25 cellular contexts compared by ENCODE assay signal in genomic region chr19:11548315-11548700, GRCh38. TPM values are rescaled to one million over a fixed set of nuclear protein-coding genes. Genes with fewer than 3 reads are reported as not detected.
A peak's percentile ranks its signal among the peaks of the same experiment; 100 is the strongest.
DNase-seq lines count a peak whose midpoint lies in the region; ATAC-seq, FAIRE-seq and TF ChIP-seq lines count a peak whose summit lies in the region.
"Had no signal": no experiment of that assay in that cellular context is flagged by ENCODE, and none has a peak within 500 bp of the region (broad histone marks: within the 10 kb centered on the region; RNA-seq: fewer than 3 reads in every experiment).

No MANE protein-coding gene starts in this region.

- H3K36me3 ChIP-seq in K562 (ENCODE audit: control insufficient read depth, insufficient read depth, low read length): peaks cover 16% of the 10 kb centered on the region; the same call in 1 of the 3 replicates
- H3K36me3 ChIP-seq in rectal smooth muscle tissue (ENCODE audit: control insufficient read depth, insufficient read depth, low read length): peaks cover 9% of the 10 kb centered on the region
- H3K36me3 ChIP-seq in tibial nerve: peaks cover 0 to 39% (median 0%) of the 10 kb centered on the region in 3 donors

- DNase-seq in GM20000 (ENCODE audit: low spot score) (no peak), K562 (ENCODE audit: extremely low read depth in 1 of 4, low spot score in 3 of 4) (no peak), tibial nerve (ENCODE audit: low spot score in 2 of 2) (no peak), KBM-7 (no peak), NCI-H2081 treated with DMSO at 0.1 percent for 48 hours (lab: John Stamatoyannopoulos, UW) (no peak)
- DNase-seq: 8988T; ACHN; AML-193; BE2C; CD4-positive, alpha-beta T cell; CD8-positive, alpha-beta memory T cell; DMS 273 treated with DMSO at 0.1 percent for 48 hours; DMS79; EL; GDM1; H9 had no signal

- in situ Hi-C loops in K562 (cut with MboI) (no loop called here), KBM-7 (cut with MboI; ENCODE audit: low pct_unique_long_range_greater_than_20kb, low sequenced_read_pairs) (no loop called here)

- no TSS peak for BruUV-seq in K562 (replicated peaks; lab: Mats Ljungman, UMichigan)

- H3K9me3 ChIP-seq in K562 (replicated peaks; ENCODE audit: control insufficient read depth, insufficient read depth, low read depth, low read length): no peaks in the 10 kb centered on the region
- no peaks in the 10 kb centered on the region for H3K9me3 ChIP-seq in tibial nerve
- H3K9me3 ChIP-seq: A549; BE2C; BLaER1 treated with 17β-estradiol and CSF1 and Interleukin-3, amounts not matched to agents 10 nM and 100 nM had no signal

- intact Hi-C loops in K562 (cut with micrococcal nuclease): no loop called here

- no peak overlapping the region for H2AFZ ChIP-seq in K562 (ENCODE audit: low read depth, low read length)
- H2AFZ ChIP-seq: GM23338 had no signal

- H3K9ac ChIP-seq in K562 (ENCODE audit: insufficient read depth in 1 of 2, low read depth in 2 of 2, low read length in 2 of 2): no peak overlapping the region
- no peak overlapping the region for H3K9ac ChIP-seq in rectal smooth muscle tissue (ENCODE audit: low read length)
- H3K9ac ChIP-seq: BLaER1 treated with 17β-estradiol and CSF1 and Interleukin-3, amounts not matched to agents 10 nM and 100 nM had no signal

- TF ChIP-seq POLR2A in K562 (conservative IDR thresholded peaks at IDR 0.05): no peak
- TF ChIP-seq POLR2A in tibial nerve (IDR thresholded peaks at IDR 0.05): no peak

- CTCF ChIA-PET in K562 (lab: Yijun Ruan, JAX; ENCODE audit: low intra/inter-chr PET ratio): interaction anchor here (0.6 kb wide), 1 partner anchor 146 kb away, joined by 3 read pairs; no protein-coding TSS in a partner anchor

- TF ChIP-seq EP300 in K562 (IDR thresholded peaks at IDR 0.05; ENCODE audit: low read length) (no peak), tibial nerve (IDR thresholded peaks at IDR 0.05) (no peak)

- no peak for TF ChIP-seq RAD21 in K562 (CRISPR knock-in tag; conservative IDR thresholded peaks at IDR 0.05 in 1 of 2, IDR thresholded peaks at IDR 0.05 in 1 of 2)

- peaks cover 3% of the 10 kb centered on the region for H3K9me1 ChIP-seq in K562 (ENCODE audit: control insufficient read depth, insufficient read depth, low read length)

- H4K20me1 ChIP-seq in K562 (replicated peaks; ENCODE audit: control insufficient read depth, insufficient read depth, low read length): no peaks in the 10 kb centered on the region

- peaks cover 0 to 26% of the 10 kb centered on the region in 2 experiments; a peak in 2 of 5 replicates for H3K4me1 ChIP-seq in K562 (replicated peaks in 1 of 2; ENCODE audit: control insufficient read depth in 2 of 2, insufficient read depth in 2 of 2, low read length in 2 of 2)
- peaks cover 20% of the 10 kb centered on the region for H3K4me1 ChIP-seq in rectal smooth muscle tissue (ENCODE audit: control insufficient read depth, insufficient read depth, low read length)
- peaks cover 0 to 8% (median 0%) of the 10 kb centered on the region in 4 donors for H3K4me1 ChIP-seq in tibial nerve
- H3K4me1 ChIP-seq: A549, BE2C had no signal

- no peaks in the 10 kb centered on the region for H3K27me3 ChIP-seq in K562 (ENCODE audit: control insufficient read depth in 2 of 2, insufficient read depth in 2 of 2, low read length in 2 of 2)
- no peaks in the 10 kb centered on the region for H3K27me3 ChIP-seq in rectal smooth muscle tissue (ENCODE audit: control insufficient read depth, insufficient read depth, low read length)
- H3K27me3 ChIP-seq in tibial nerve: no peaks in the 10 kb centered on the region
- H3K27me3 ChIP-seq: BE2C; BLaER1 treated with 17β-estradiol and CSF1 and Interleukin-3, amounts not matched to agents 10 nM and 100 nM had no signal

- POLR2A ChIA-PET in K562 (lab: Yijun Ruan, JAX): interaction anchor here (0.7 kb wide), 2 partner anchors 8 to 462 kb away, joined by 3 read pairs; no protein-coding TSS in a partner anchor

- H3K27ac ChIP-seq in K562 (ENCODE audit: extremely low read depth, low read depth, low read length) (no peak overlapping the region), rectal smooth muscle tissue (ENCODE audit: low read depth, low read length) (peak overlapping the region; percentile 7), tibial nerve (no peak overlapping the region)
- H3K27ac ChIP-seq: A549; BLaER1 treated with 17β-estradiol and CSF1 and Interleukin-3, amounts not matched to agents 10 nM and 100 nM had no signal

- H3K79me2 ChIP-seq in K562 (ENCODE audit: control insufficient read depth, insufficient read depth, low read length): no peaks in the 10 kb centered on the region

- TF ChIP-seq CTCF in GM20000 (IDR thresholded peaks at IDR 0.05; ENCODE audit: extremely low read depth, missing control alignments) (peak; percentile 1), K562 (IDR thresholded peaks at IDR 0.05 in 2 of 3, conservative IDR thresholded peaks at IDR 0.05 in 1 of 3; ENCODE audit: insufficient read depth in 2 of 3, low read depth in 1 of 3, low read length in 3 of 3) (no peak), tibial nerve (IDR thresholded peaks at IDR 0.05) (no peak)

- no peak for ATAC-seq in K562
- ATAC-seq: A549, GM23338, HCT116 had no signal

- 64% methylated on average over 7 of the region's 7 CpGs for WGBS in K562 (ENCODE audit: insufficient coverage, low coverage, missing lambda C conversion rate)
- 78 to 84% methylated on average over 7 of the region's 7 CpGs for WGBS in tibial nerve, 2 donors

- no peak overlapping the region for H3K4me2 ChIP-seq in K562 (ENCODE audit: insufficient read depth, low read length)
- H3K4me2 ChIP-seq: A549; BLaER1 treated with 17β-estradiol and CSF1 and Interleukin-3, amounts not matched to agents 10 nM and 100 nM; GM23338 had no signal

- no peak overlapping the region for H3K4me3 ChIP-seq in K562
- no peak overlapping the region for H3K4me3 ChIP-seq in rectal smooth muscle tissue (ENCODE audit: low read length)
- H3K4me3 ChIP-seq in tibial nerve: no peak overlapping the region
- H3K4me3 ChIP-seq: A549; BLaER1 treated with 17β-estradiol and CSF1 and Interleukin-3, amounts not matched to agents 10 nM and 100 nM; GM23338 had no signal

- FAIRE-seq in K562 (lab: Jason Lieb, UNC): no peak
- FAIRE-seq: A549, D721Med, GM12891, GM18507 had no signal

RNA-seq across cellular contexts. Expression of gene CNN1, which starts 9.7 kb away (rescaled TPM):
- total RNA-seq in K562 (2011; cell fraction: chromatin; rRNA removed; ENCODE audit: low replicate concordance): 1.7 and 4.4 TPM in 2 replicates
- total RNA-seq in K562 (2011; cell fraction: nucleolus; rRNA removed): 1.6 and 3.8 TPM in 2 replicates
- total RNA-seq in K562 (2011; cell fraction: nucleoplasm; rRNA removed): 3.5 and 5.3 TPM in 2 replicates
- total RNA-seq in K562 (2014; rRNA removed) (9.1 and 10.1 TPM in 2 replicates), K562 (2014; rRNA removed; fragmentation: Illumina TruSeq; extraction: Trizol) (3.7 and 4.9 TPM in 2 replicates), K562 (2015; rRNA removed; fragmentation: Illumina TruSeq; extraction: Trizol) (3.4 and 3.5 TPM in 2 replicates), K562 (2021) (5.8 and 6.1 TPM in 2 replicates), tibial nerve (10 to 100 TPM; 21.3 to 43.3 (median 27.3) TPM)
- polyA plus RNA-seq in K562 (2011; rRNA removed) (8.4 and 10.6 TPM in 2 replicates), K562 (2014; fragmentation: Illumina TruSeq; extraction: Trizol) (5.2 and 6.9 TPM in 2 replicates), K562 (2014; fragmentation: Nextera tagmentation; extraction: Ambion mirVana) (under 1 TPM; 0.23 to 0.32 TPM), K562 (2014; rRNA removed) (5.7 and 7.0 TPM in 2 replicates)
- polyA plus RNA-seq in K562 (2011; cell fraction: cytosol; rRNA removed): 15.3 and 31.5 TPM in 2 replicates
- 5.2 and 8.0 TPM in 2 replicates for polyA plus RNA-seq in K562 (2011; cell fraction: nucleus; rRNA removed)
- 4.4 and 6.5 TPM in 2 replicates for polyA plus RNA-seq in K562 (2012)
- 12.1 and 16.9 TPM in 2 replicates for polyA minus RNA-seq in K562 (2011; rRNA and poly(A)+ RNA removed)
- 5.6 and 8.2 TPM in 2 replicates for polyA minus RNA-seq in K562 (2011; cell fraction: cytosol; rRNA and poly(A)+ RNA removed)
- 1.2 and 2.8 TPM in 2 replicates for polyA minus RNA-seq in K562 (2011; cell fraction: nucleus; rRNA and poly(A)+ RNA removed)
- total RNA-seq: CD4-positive, alpha-beta T cell; CD8-positive, alpha-beta memory T cell had no signal
- polyA plus RNA-seq: CD14-positive monocyte; CD8-positive, alpha-beta memory T cell had no signal

RNA-seq across cellular contexts. Expression of gene ELOF1, which starts 10.7 kb away (rescaled TPM):
- 33.4 and 92.9 TPM in 2 replicates for total RNA-seq in K562 (2011; cell fraction: chromatin; rRNA removed; ENCODE audit: low replicate concordance)
- 71.2 and 72.1 TPM in 2 replicates for total RNA-seq in K562 (2011; cell fraction: nucleolus; rRNA removed)
- total RNA-seq in K562 (2011; cell fraction: nucleoplasm; rRNA removed): 70.5 and 83.9 TPM in 2 replicates
- total RNA-seq in K562 (2014; rRNA removed) (74.2 and 118 TPM in 2 replicates), K562 (2014; rRNA removed; fragmentation: Illumina TruSeq; extraction: Trizol) (56.3 and 71.5 TPM in 2 replicates), K562 (2015; rRNA removed; fragmentation: Illumina TruSeq; extraction: Trizol) (125 and 129 TPM in 2 replicates), K562 (2021) (105 and 107 TPM in 2 replicates), tibial nerve (10 to 100 TPM; 26.8 to 34.1 (median 28.9) TPM)
- polyA plus RNA-seq in K562 (2011; rRNA removed) (38.4 and 43.8 TPM in 2 replicates), K562 (2014; fragmentation: Illumina TruSeq; extraction: Trizol) (147 and 170 TPM in 2 replicates), K562 (2014; fragmentation: Nextera tagmentation; extraction: Ambion mirVana) (10 to 100 TPM; 16.7 to 49.1 TPM), K562 (2014; rRNA removed) (99.8 and 115 TPM in 2 replicates)
- polyA plus RNA-seq in K562 (2011; cell fraction: cytosol; rRNA removed): 124 and 196 TPM in 2 replicates
- polyA plus RNA-seq in K562 (2011; cell fraction: nucleus; rRNA removed): 82.4 and 93.1 TPM in 2 replicates
- polyA plus RNA-seq in K562 (2012): 94.4 and 105 TPM in 2 replicates
- polyA minus RNA-seq in K562 (2011; rRNA and poly(A)+ RNA removed): 25.4 and 33.3 TPM in 2 replicates
- polyA minus RNA-seq in K562 (2011; cell fraction: cytosol; rRNA and poly(A)+ RNA removed): 35.9 and 36.6 TPM in 2 replicates
- 19.3 and 19.7 TPM in 2 replicates for polyA minus RNA-seq in K562 (2011; cell fraction: nucleus; rRNA and poly(A)+ RNA removed)

RNA-seq across cellular contexts. Expression of gene ECSIT, which starts 19.4 kb away (rescaled TPM):
- 34.5 and 88.3 TPM in 2 replicates for total RNA-seq in K562 (2011; cell fraction: chromatin; rRNA removed; ENCODE audit: low replicate concordance)
- total RNA-seq in K562 (2011; cell fraction: nucleolus; rRNA removed): 49.9 and 54.2 TPM in 2 replicates
- total RNA-seq in K562 (2011; cell fraction: nucleoplasm; rRNA removed): 31.5 and 36.0 TPM in 2 replicates
- total RNA-seq in K562 (2014; rRNA removed) (82.5 and 91.8 TPM in 2 replicates), K562 (2014; rRNA removed; fragmentation: Illumina TruSeq; extraction: Trizol) (14.3 and 20.4 TPM in 2 replicates), K562 (2015; rRNA removed; fragmentation: Illumina TruSeq; extraction: Trizol) (36.5 and 40.4 TPM in 2 replicates), K562 (2021) (71.2 and 73.3 TPM in 2 replicates), tibial nerve (10 to 100 TPM; 45.2 to 81.6 (median 58.4) TPM)
- polyA plus RNA-seq in K562 (2011; rRNA removed) (43.9 and 66.4 TPM in 2 replicates), K562 (2014; fragmentation: Illumina TruSeq; extraction: Trizol) (44.0 and 49.0 TPM in 2 replicates), K562 (2014; fragmentation: Nextera tagmentation; extraction: Ambion mirVana) (1 to 10 TPM; 1.1 to 4.2 TPM), K562 (2014; rRNA removed) (55.7 and 60.9 TPM in 2 replicates)
- 81.6 and 108 TPM in 2 replicates for polyA plus RNA-seq in K562 (2011; cell fraction: cytosol; rRNA removed)
- 68.9 and 81.7 TPM in 2 replicates for polyA plus RNA-seq in K562 (2011; cell fraction: nucleus; rRNA removed)
- polyA plus RNA-seq in K562 (2012): 51.8 and 53.6 TPM in 2 replicates
- 48.5 and 63.1 TPM in 2 replicates for polyA minus RNA-seq in K562 (2011; rRNA and poly(A)+ RNA removed)
- 44.3 and 60.1 TPM in 2 replicates for polyA minus RNA-seq in K562 (2011; cell fraction: cytosol; rRNA and poly(A)+ RNA removed)
- polyA minus RNA-seq in K562 (2011; cell fraction: nucleus; rRNA and poly(A)+ RNA removed): 12.0 and 18.3 TPM in 2 replicates

RNA-seq across cellular contexts. Expression of gene ACP5, which starts 29.1 kb away (rescaled TPM):
- not detected in 2 replicates for total RNA-seq in K562 (2011; cell fraction: chromatin; rRNA removed; ENCODE audit: low replicate concordance)
- total RNA-seq in K562 (2011; cell fraction: nucleolus; rRNA removed): 0.53 and 0.67 TPM in 2 replicates
- total RNA-seq in K562 (2011; cell fraction: nucleoplasm; rRNA removed): 0.69 TPM in 1 of 2 replicates, not detected in the other
- total RNA-seq in K562 (2014; rRNA removed) (0.27 and 0.45 TPM in 2 replicates), K562 (2014; rRNA removed; fragmentation: Illumina TruSeq; extraction: Trizol) (0.29 and 0.41 TPM in 2 replicates), K562 (2015; rRNA removed; fragmentation: Illumina TruSeq; extraction: Trizol) (0.79 and 1.1 TPM in 2 replicates), K562 (2021) (0.62 and 0.85 TPM in 2 replicates), tibial nerve (10 to 100 TPM in 3 of 4 donors, 1 to 10 TPM in 1; 4.8 to 12.6 (median 10.7) TPM)
- polyA plus RNA-seq in K562 (2011; rRNA removed) (0.26 and 1.0 TPM in 2 replicates), K562 (2014; fragmentation: Illumina TruSeq; extraction: Trizol) (0.22 and 0.33 TPM in 2 replicates), K562 (2014; fragmentation: Nextera tagmentation; extraction: Ambion mirVana) (under 1 TPM in 1 of 2 experiments, not detected in 1; 0.06 TPM), K562 (2014; rRNA removed) (0.34 and 0.45 TPM in 2 replicates)
- polyA plus RNA-seq in K562 (2011; cell fraction: cytosol; rRNA removed): 0.89 and 1.3 TPM in 2 replicates
- 0.58 and 1.1 TPM in 2 replicates for polyA plus RNA-seq in K562 (2011; cell fraction: nucleus; rRNA removed)
- polyA plus RNA-seq in K562 (2012): 1.1 and 16.7 TPM in 2 replicates
- 0.21 and 0.30 TPM in 2 replicates for polyA minus RNA-seq in K562 (2011; rRNA and poly(A)+ RNA removed)
- not detected in 2 replicates for polyA minus RNA-seq in K562 (2011; cell fraction: cytosol; rRNA and poly(A)+ RNA removed)
- polyA minus RNA-seq in K562 (2011; cell fraction: nucleus; rRNA and poly(A)+ RNA removed): 0.33 TPM in 1 of 2 replicates, not detected in the other

RNA-seq across cellular contexts. Expression of gene ZNF653, which starts 42.7 kb away (rescaled TPM):
- total RNA-seq in K562 (2011; cell fraction: chromatin; rRNA removed; ENCODE audit: low replicate concordance): 12.5 and 24.0 TPM in 2 replicates
- 22.4 and 24.2 TPM in 2 replicates for total RNA-seq in K562 (2011; cell fraction: nucleolus; rRNA removed)
- total RNA-seq in K562 (2011; cell fraction: nucleoplasm; rRNA removed): 15.0 and 19.7 TPM in 2 replicates
- 3.9 and 7.1 TPM in 2 replicates for total RNA-seq in K562 (2014; rRNA removed)
- 1.4 and 1.6 TPM in 2 replicates for total RNA-seq in K562 (2014; rRNA removed; fragmentation: Illumina TruSeq; extraction: Trizol)
- total RNA-seq in K562 (2015; rRNA removed; fragmentation: Illumina TruSeq; extraction: Trizol): 2.9 and 3.8 TPM in 2 replicates
- 5.6 and 8.0 TPM in 2 replicates for total RNA-seq in K562 (2021)
- 7.0 and 7.8 TPM in 2 replicates for polyA plus RNA-seq in K562 (2011; rRNA removed)
- 7.3 and 15.5 TPM in 2 replicates for polyA plus RNA-seq in K562 (2011; cell fraction: cytosol; rRNA removed)
- polyA plus RNA-seq in K562 (2011; cell fraction: nucleus; rRNA removed): 18.3 and 23.6 TPM in 2 replicates
- 5.4 and 6.6 TPM in 2 replicates for polyA plus RNA-seq in K562 (2012)
- 4.2 and 5.6 TPM in 2 replicates for polyA plus RNA-seq in K562 (2014; fragmentation: Illumina TruSeq; extraction: Trizol)
- not detected for polyA plus RNA-seq in K562 (2014; fragmentation: Nextera tagmentation; extraction: Ambion mirVana)
- polyA plus RNA-seq in K562 (2014; rRNA removed): 5.3 and 7.3 TPM in 2 replicates
- polyA minus RNA-seq in K562 (2011; rRNA and poly(A)+ RNA removed): 2.4 and 4.9 TPM in 2 replicates
- 3.6 and 4.3 TPM in 2 replicates for polyA minus RNA-seq in K562 (2011; cell fraction: cytosol; rRNA and poly(A)+ RNA removed)
- 4.3 and 5.6 TPM in 2 replicates for polyA minus RNA-seq in K562 (2011; cell fraction: nucleus; rRNA and poly(A)+ RNA removed)
- total RNA-seq in tibial nerve: 10 to 100 TPM in 2 of 4 donors, 1 to 10 TPM in 2; 7.2 to 22.9 (median 11.7) TPM
